ENCODE assay signal across 22 cellular contexts in genomic region chr16:25888873-25889272, GRCh38.
"Had no signal": no experiment of that assay in that cellular context is flagged by ENCODE, and none has a peak within 500 bp of the region (broad histone marks: within the 10 kb centered on the region; RNA-seq: fewer than 3 reads in every experiment).

No MANE protein-coding gene starts in this region.

- H3K9me3 ChIP-seq: MG63, SJCRH30 had no signal

- H3K36me3 ChIP-seq: MG63, SJCRH30 had no signal

- ATAC-seq: HepG2, Panc1, PC-3 had no signal

- H3K4me3 ChIP-seq: MG63, SJCRH30, SK-N-MC had no signal

- H3K27me3 ChIP-seq: MG63, SJCRH30 had no signal

- H3K27ac ChIP-seq: RWPE1, SJCRH30, SK-N-MC had no signal

- DNase-seq: IMR-90, Karpas-422, KG1, MG63, NCI-H1092 treated with DMSO at 0.1 percent for 48 hours, NCI-H1417, NCI-H1436 treated with DMSO at 0.1 percent for 48 hours, NCI-H1694, NCI-H187 treated with DMSO at 0.1 percent for 48 hours, NCI-H2029 treated with DMSO at 0.1 percent for 48 hours, NCI-H2171 treated with DMSO at 0.1 percent for 48 hours, NCI-H345, NCI-H446 treated with DMSO at 0.1 percent for 48 hours, NCI-H510A treated with DMSO at 0.1 percent for 48 hours, NCI-H526, PC-3, SHP77 treated with DMSO at 0.1 percent for 48 hours, SJCRH30 had no signal
